9 cellular contexts compared by ENCODE assay signal in genomic region chr10:77513783-77514331, GRCh38.
A peak's percentile ranks its signal among the peaks of the same experiment; 100 is the strongest.
DNase-seq lines count a peak whose midpoint lies in the region; ATAC-seq, FAIRE-seq and TF ChIP-seq lines count a peak whose summit lies in the region.
"Had no signal": no experiment of that assay in that cellular context is flagged by ENCODE, and none has a peak within 500 bp of the region (broad histone marks: within the 10 kb centered on the region; RNA-seq: fewer than 3 reads in every experiment).

No MANE protein-coding gene starts in this region.

- H3K27me3 ChIP-seq in right atrium auricular region (no peaks in the 10 kb centered on the region), keratinocyte (ENCODE audit: control insufficient read depth, extremely low read depth, insufficient read depth, low read length) (no peaks in the 10 kb centered on the region), uterus (no peaks in the 10 kb centered on the region), testis (no peaks in the 10 kb centered on the region)

- TF ChIP-seq POLR2A in uterus (IDR thresholded peaks at IDR 0.05), result no peak
- TF ChIP-seq POLR2A in testis (IDR thresholded peaks at IDR 0.05), result no peak

- no peak for DNase-seq in Right ventricle myocardium superior
- no peak for DNase-seq in right atrium auricular region (ENCODE audit: low spot score)
- DNase-seq in amygdala (lab: John Stamatoyannopoulos, UW), result peak in 39 of 56 donors; percentile 6 to 71 (median 42)
- peak; percentile 91 for DNase-seq in keratinocyte (ENCODE audit: low read depth, low spot score)
- peak; percentile 63 to 73 for DNase-seq in uterus
- DNase-seq in testis, result no peak

- peak overlapping the region; percentile 24 for H3K9ac ChIP-seq in keratinocyte (ENCODE audit: control insufficient read depth, extremely low read depth, insufficient read depth, low read length)

- H3K9me3 ChIP-seq in right atrium auricular region (no peaks in the 10 kb centered on the region), keratinocyte (ENCODE audit: control insufficient read depth, low read depth, low read length) (no peaks in the 10 kb centered on the region), uterus (no peaks in the 10 kb centered on the region), testis (no peaks in the 10 kb centered on the region)

- WGBS in testis, 2 donors, result 89 to 92% methylated on average over 8 to 15 of the region's 15 CpGs

- no peak overlapping the region for H3K4me3 ChIP-seq in right atrium auricular region
- H3K4me3 ChIP-seq in keratinocyte (ENCODE audit: control insufficient read depth in 2 of 3, extremely low read depth in 1 of 3, insufficient read depth in 2 of 3, low read depth in 1 of 3, low read length in 3 of 3), result no peak overlapping the region
- no peak overlapping the region for H3K4me3 ChIP-seq in uterus
- H3K4me3 ChIP-seq in testis, result no peak overlapping the region

- H3K4me2 ChIP-seq in keratinocyte (ENCODE audit: control insufficient read depth, extremely low read depth, insufficient read depth, low read depth, low read length), result peak overlapping the region; percentile 45

- ATAC-seq in Right ventricle myocardium superior (ENCODE audit: poor library complexity) (peak; percentile 78), GM21619 (IDR thresholded peaks at IDR 0.05; ENCODE audit: unreplicated experiment) (no peak)
- no peak for ATAC-seq in activated CD4-positive, CD25-positive, alpha-beta regulatory T cell treated with anti-CD3 and anti-CD28 coated beads, Interleukin-2, amount 50 U/mL, for 24 hours

- no peak overlapping the region for H3K27ac ChIP-seq in right atrium auricular region
- peak overlapping the region; percentile 48 for H3K27ac ChIP-seq in keratinocyte (ENCODE audit: control insufficient read depth, insufficient read depth, low read length)
- H3K27ac ChIP-seq in uterus, result peak overlapping the region; percentile 66 to 90
- H3K27ac ChIP-seq in testis, result no peak overlapping the region

- H3K79me2 ChIP-seq in keratinocyte (ENCODE audit: control insufficient read depth, insufficient read depth, low read length), result no peaks in the 10 kb centered on the region

- no peaks in the 10 kb centered on the region for H3K9me1 ChIP-seq in keratinocyte (ENCODE audit: control insufficient read depth, extremely low read depth, insufficient read depth, low read length)

- TF ChIP-seq CTCF in right atrium auricular region (IDR thresholded peaks at IDR 0.05), result no peak
- TF ChIP-seq CTCF in keratinocyte (optimal IDR thresholded peaks at IDR 0.05 in 1 of 3, IDR thresholded peaks at IDR 0.05 in 1 of 3, conservative IDR thresholded peaks at IDR 0.05 in 1 of 3; ENCODE audit: extremely low read depth in 1 of 3, insufficient read depth in 2 of 3, low read length in 3 of 3), result no peak
- no peak for TF ChIP-seq CTCF in uterus (IDR thresholded peaks at IDR 0.05)
- no peak for TF ChIP-seq CTCF in testis (IDR thresholded peaks at IDR 0.05)

- no peaks in the 10 kb centered on the region for H3K36me3 ChIP-seq in right atrium auricular region
- no peaks in the 10 kb centered on the region for H3K36me3 ChIP-seq in keratinocyte (ENCODE audit: control insufficient read depth in 2 of 2, extremely low read depth in 1 of 2, insufficient read depth in 2 of 2, low read length in 2 of 2)
- H3K36me3 ChIP-seq in uterus, result no peaks in the 10 kb centered on the region
- no peaks in the 10 kb centered on the region for H3K36me3 ChIP-seq in testis (ENCODE audit: low read depth, missing control alignments)

- H3K4me1 ChIP-seq in right atrium auricular region, result no peaks in the 10 kb centered on the region
- peaks cover 32% of the 10 kb centered on the region for H3K4me1 ChIP-seq in keratinocyte (ENCODE audit: control insufficient read depth, extremely low read depth, insufficient read depth, low read length)
- peaks cover 0 to 3% of the 10 kb centered on the region in 2 donors for H3K4me1 ChIP-seq in uterus
- H3K4me1 ChIP-seq in testis, result no peaks in the 10 kb centered on the region

- intact Hi-C loops in Right ventricle myocardium superior (cut with DNase I) (no loop called here), uterus (cut with DNase I; ENCODE audit: low total_unique reads) (no loop called here), testis (cut with DNase I; ENCODE audit: low total_unique reads) (no loop called here)

- dilution Hi-C loops in keratinocyte (cut with MboI; ENCODE audit: extremely low pct_ligation_motif_present, low sequenced_read_pairs), result no loop called here

- H4K20me1 ChIP-seq in keratinocyte (ENCODE audit: control insufficient read depth, extremely low read depth, insufficient read depth, low read length), result no peaks in the 10 kb centered on the region

- H2AFZ ChIP-seq in keratinocyte (ENCODE audit: control insufficient read depth, low read length), result peak overlapping the region; percentile 16

- peak; percentile 96 for FAIRE-seq in keratinocyte (lab: Jason Lieb, UNC)
- FAIRE-seq: endothelial cell of umbilical vein had no signal

Comparison
In these comparisons a context has a peak if more than half of its experiments do, and no peak if none do; other contexts are left out.
1. DNase-seq: peak in amygdala (39 of 56), keratinocyte (single experiment) and uterus (2 of 2); none in Right ventricle myocardium superior (single experiment), right atrium auricular region (single experiment) and testis (single experiment).
2. H3K27ac ChIP-seq: peak in keratinocyte (single experiment) and uterus (2 of 2); none in right atrium auricular region (0 of 2) and testis (0 of 2).